ENCODE assay signal across 1 cellular context in genomic region chr6:33000053-33000452, GRCh38.
TF ChIP-seq lines count a peak whose summit lies in the region.

No MANE protein-coding gene starts in this region.

TF ChIP-seq in GM23338, 12 proteins besides CTCF, POLR2A, EP300 and RAD21 (continued from another document):
- TF ChIP-seq ETS1 (IDR thresholded peaks at IDR 0.05) (no peak), STAT1 (IDR thresholded peaks at IDR 0.05; ENCODE audit: unreplicated experiment) (no peak), CREB1 (CRISPR knock-in tag; IDR thresholded peaks at IDR 0.05; ENCODE audit: low read depth) (no peak)
